In the genomic region with DNA sequence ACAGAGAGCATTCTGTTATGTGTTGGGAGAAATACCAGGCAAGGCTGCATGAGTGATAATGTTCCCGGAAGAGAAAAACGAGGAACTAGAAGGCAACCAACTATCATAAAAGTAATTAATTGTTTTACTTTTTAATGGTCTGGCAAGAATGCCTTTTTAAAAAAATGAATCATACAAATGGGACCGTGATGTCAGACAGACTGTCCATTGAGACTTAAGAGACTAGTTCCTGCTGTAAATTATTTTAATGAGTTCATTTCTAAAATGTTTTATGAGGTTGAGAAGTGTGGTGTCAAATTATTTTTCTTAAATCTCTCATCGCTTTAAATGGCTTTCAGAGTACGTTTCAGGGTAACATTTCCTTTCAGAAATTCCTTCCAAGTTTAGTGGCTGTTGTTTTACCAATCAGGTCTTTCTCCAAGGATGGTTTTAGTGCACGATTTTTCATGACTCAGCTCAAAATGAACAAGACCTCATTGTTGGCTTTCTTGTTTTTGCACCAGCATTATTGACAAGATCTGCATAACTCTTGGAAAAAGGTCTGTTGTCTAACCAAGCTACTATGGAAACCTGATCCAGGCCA, we compare ENCODE assay signal across 1 cellular context.
TF ChIP-seq lines count a peak whose summit lies in the region.

No MANE protein-coding gene starts in this region.

TF ChIP-seq in HepG2, 621 proteins besides CTCF, POLR2A, EP300 and RAD21 (continued from another document and continues in another):
- TF ChIP-seq, protein P1, sequence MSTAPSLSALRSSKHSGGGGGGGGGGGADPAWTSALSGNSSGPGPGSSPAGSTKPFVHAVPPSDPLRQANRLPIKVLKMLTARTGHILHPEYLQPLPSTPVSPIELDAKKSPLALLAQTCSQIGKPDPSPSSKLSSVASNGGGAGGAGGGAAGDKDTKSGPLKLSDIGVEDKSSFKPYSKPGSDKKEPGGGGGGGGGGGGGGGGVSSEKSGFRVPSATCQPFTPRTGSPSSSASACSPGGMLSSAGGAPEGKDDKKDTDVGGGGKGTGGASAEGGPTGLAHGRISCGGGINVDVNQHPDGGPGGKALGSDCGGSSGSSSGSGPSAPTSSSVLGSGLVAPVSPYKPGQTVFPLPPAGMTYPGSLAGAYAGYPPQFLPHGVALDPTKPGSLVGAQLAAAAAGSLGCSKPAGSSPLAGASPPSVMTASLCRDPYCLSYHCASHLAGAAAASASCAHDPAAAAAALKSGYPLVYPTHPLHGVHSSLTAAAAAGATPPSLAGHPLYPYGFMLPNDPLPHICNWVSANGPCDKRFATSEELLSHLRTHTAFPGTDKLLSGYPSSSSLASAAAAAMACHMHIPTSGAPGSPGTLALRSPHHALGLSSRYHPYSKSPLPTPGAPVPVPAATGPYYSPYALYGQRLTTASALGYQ (CRISPR knock-in tag; IDR thresholded peaks at IDR 0.05), result no peak
- TF ChIP-seq MAFF (IDR thresholded peaks at IDR 0.05; ENCODE audit: low read depth, low read length), result peak; percentile 99
- no peak for TF ChIP-seq SOX13 (IDR thresholded peaks at IDR 0.05)
- peak in 1 of 2 experiments; percentile 45; a peak in 1 of 4 replicates for TF ChIP-seq SOX13 (CRISPR knock-in tag; conservative IDR thresholded peaks at IDR 0.05 in 1 of 2, IDR thresholded peaks at IDR 0.05 in 1 of 2)
- no peak for TF ChIP-seq HDAC1 (CRISPR knock-in tag; IDR thresholded peaks at IDR 0.05)
- no peak for TF ChIP-seq SNAPC2 (CRISPR knock-in tag; IDR thresholded peaks at IDR 0.05)
- TF ChIP-seq, protein P2, sequence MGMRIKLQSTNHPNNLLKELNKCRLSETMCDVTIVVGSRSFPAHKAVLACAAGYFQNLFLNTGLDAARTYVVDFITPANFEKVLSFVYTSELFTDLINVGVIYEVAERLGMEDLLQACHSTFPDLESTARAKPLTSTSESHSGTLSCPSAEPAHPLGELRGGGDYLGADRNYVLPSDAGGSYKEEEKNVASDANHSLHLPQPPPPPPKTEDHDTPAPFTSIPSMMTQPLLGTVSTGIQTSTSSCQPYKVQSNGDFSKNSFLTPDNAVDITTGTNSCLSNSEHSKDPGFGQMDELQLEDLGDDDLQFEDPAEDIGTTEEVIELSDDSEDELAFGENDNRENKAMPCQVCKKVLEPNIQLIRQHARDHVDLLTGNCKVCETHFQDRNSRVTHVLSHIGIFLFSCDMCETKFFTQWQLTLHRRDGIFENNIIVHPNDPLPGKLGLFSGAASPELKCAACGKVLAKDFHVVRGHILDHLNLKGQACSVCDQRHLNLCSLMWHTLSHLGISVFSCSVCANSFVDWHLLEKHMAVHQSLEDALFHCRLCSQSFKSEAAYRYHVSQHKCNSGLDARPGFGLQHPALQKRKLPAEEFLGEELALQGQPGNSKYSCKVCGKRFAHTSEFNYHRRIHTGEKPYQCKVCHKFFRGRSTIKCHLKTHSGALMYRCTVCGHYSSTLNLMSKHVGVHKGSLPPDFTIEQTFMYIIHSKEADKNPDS (CRISPR knock-in tag; IDR thresholded peaks at IDR 0.05), result no peak
- TF ChIP-seq ZNF766 (CRISPR knock-in tag; IDR thresholded peaks at IDR 0.05; ENCODE audit: borderline replicate concordance), result no peak
- peak; percentile 95 for TF ChIP-seq NFE2L2 (IDR thresholded peaks at IDR 0.05; ENCODE audit: low read length)
- TF ChIP-seq ELF3 (CRISPR knock-in tag; IDR thresholded peaks at IDR 0.05), result no peak
- TF ChIP-seq ATF1 (CRISPR knock-in tag; IDR thresholded peaks at IDR 0.05), result peak; percentile 39; the same call in 1 of the 2 replicates
- TF ChIP-seq, protein P3, sequence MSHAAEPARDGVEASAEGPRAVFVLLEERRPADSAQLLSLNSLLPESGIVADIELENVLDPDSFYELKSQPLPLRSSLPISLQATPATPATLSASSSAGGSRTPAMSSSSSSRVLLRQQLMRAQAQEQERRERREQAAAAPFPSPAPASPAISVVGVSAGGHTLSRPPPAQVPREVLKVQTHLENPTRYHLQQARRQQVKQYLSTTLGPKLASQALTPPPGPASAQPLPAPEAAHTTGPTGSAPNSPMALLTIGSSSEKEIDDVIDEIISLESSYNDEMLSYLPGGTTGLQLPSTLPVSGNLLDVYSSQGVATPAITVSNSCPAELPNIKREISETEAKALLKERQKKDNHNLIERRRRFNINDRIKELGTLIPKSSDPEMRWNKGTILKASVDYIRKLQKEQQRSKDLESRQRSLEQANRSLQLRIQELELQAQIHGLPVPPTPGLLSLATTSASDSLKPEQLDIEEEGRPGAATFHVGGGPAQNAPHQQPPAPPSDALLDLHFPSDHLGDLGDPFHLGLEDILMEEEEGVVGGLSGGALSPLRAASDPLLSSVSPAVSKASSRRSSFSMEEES (CRISPR knock-in tag; IDR thresholded peaks at IDR 0.05), result no peak
- TF ChIP-seq, protein P4, sequence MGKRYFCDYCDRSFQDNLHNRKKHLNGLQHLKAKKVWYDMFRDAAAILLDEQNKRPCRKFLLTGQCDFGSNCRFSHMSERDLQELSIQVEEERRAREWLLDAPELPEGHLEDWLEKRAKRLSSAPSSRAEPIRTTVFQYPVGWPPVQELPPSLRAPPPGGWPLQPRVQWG (CRISPR knock-in tag; IDR thresholded peaks at IDR 0.05; ENCODE audit: borderline replicate concordance, low read depth), result no peak
- TF ChIP-seq, protein P5, sequence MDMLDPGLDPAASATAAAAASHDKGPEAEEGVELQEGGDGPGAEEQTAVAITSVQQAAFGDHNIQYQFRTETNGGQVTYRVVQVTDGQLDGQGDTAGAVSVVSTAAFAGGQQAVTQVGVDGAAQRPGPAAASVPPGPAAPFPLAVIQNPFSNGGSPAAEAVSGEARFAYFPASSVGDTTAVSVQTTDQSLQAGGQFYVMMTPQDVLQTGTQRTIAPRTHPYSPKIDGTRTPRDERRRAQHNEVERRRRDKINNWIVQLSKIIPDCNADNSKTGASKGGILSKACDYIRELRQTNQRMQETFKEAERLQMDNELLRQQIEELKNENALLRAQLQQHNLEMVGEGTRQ (IDR thresholded peaks at IDR 0.05; ENCODE audit: low read depth, low read length), result no peak
- TF ChIP-seq, protein P5 (CRISPR knock-in tag; IDR thresholded peaks at IDR 0.05; ENCODE audit: borderline replicate concordance), result no peak
- TF ChIP-seq MAFK (conservative IDR thresholded peaks at IDR 0.05 in 1 of 2, IDR thresholded peaks at IDR 0.05 in 1 of 2; ENCODE audit: low read length in 2 of 2), result peak; percentile 99
- TF ChIP-seq ZNF331 (CRISPR knock-in tag; IDR thresholded peaks at IDR 0.05), result peak; percentile 59; the same call in 1 of the 2 replicates
- TF ChIP-seq ZNF451 (CRISPR knock-in tag; IDR thresholded peaks at IDR 0.05), result no peak
- TF ChIP-seq NFE2 (CRISPR knock-in tag; IDR thresholded peaks at IDR 0.05), result peak; percentile 38; the same call in 1 of the 2 replicates
- TF ChIP-seq ATM (IDR thresholded peaks at IDR 0.05; ENCODE audit: borderline replicate concordance), result no peak
- TF ChIP-seq TOPORS (CRISPR knock-in tag; IDR thresholded peaks at IDR 0.05), result no peak
- TF ChIP-seq BCL6 (CRISPR knock-in tag; IDR thresholded peaks at IDR 0.05), result 0 out of 2 replicates have a peak, but pooled peaks have one; percentile 16
- TF ChIP-seq ZNF317 (CRISPR knock-in tag; IDR thresholded peaks at IDR 0.05), result peak; percentile 95
- TF ChIP-seq, protein P6, sequence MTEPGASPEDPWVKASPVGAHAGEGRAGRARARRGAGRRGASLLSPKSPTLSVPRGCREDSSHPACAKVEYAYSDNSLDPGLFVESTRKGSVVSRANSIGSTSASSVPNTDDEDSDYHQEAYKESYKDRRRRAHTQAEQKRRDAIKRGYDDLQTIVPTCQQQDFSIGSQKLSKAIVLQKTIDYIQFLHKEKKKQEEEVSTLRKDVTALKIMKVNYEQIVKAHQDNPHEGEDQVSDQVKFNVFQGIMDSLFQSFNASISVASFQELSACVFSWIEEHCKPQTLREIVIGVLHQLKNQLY (CRISPR knock-in tag; IDR thresholded peaks at IDR 0.05), result no peak
- TF ChIP-seq, protein P7, sequence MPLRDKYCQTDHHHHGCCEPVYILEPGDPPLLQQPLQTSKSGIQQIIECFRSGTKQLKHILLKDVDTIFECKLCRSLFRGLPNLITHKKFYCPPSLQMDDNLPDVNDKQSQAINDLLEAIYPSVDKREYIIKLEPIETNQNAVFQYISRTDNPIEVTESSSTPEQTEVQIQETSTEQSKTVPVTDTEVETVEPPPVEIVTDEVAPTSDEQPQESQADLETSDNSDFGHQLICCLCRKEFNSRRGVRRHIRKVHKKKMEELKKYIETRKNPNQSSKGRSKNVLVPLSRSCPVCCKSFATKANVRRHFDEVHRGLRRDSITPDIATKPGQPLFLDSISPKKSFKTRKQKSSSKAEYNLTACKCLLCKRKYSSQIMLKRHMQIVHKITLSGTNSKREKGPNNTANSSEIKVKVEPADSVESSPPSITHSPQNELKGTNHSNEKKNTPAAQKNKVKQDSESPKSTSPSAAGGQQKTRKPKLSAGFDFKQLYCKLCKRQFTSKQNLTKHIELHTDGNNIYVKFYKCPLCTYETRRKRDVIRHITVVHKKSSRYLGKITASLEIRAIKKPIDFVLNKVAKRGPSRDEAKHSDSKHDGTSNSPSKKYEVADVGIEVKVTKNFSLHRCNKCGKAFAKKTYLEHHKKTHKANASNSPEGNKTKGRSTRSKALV (CRISPR knock-in tag; IDR thresholded peaks at IDR 0.05), result no peak
- TF ChIP-seq ZNF12 (CRISPR knock-in tag; IDR thresholded peaks at IDR 0.05), result peak; percentile 60; the same call in 1 of the 2 replicates
- TF ChIP-seq, protein P8, sequence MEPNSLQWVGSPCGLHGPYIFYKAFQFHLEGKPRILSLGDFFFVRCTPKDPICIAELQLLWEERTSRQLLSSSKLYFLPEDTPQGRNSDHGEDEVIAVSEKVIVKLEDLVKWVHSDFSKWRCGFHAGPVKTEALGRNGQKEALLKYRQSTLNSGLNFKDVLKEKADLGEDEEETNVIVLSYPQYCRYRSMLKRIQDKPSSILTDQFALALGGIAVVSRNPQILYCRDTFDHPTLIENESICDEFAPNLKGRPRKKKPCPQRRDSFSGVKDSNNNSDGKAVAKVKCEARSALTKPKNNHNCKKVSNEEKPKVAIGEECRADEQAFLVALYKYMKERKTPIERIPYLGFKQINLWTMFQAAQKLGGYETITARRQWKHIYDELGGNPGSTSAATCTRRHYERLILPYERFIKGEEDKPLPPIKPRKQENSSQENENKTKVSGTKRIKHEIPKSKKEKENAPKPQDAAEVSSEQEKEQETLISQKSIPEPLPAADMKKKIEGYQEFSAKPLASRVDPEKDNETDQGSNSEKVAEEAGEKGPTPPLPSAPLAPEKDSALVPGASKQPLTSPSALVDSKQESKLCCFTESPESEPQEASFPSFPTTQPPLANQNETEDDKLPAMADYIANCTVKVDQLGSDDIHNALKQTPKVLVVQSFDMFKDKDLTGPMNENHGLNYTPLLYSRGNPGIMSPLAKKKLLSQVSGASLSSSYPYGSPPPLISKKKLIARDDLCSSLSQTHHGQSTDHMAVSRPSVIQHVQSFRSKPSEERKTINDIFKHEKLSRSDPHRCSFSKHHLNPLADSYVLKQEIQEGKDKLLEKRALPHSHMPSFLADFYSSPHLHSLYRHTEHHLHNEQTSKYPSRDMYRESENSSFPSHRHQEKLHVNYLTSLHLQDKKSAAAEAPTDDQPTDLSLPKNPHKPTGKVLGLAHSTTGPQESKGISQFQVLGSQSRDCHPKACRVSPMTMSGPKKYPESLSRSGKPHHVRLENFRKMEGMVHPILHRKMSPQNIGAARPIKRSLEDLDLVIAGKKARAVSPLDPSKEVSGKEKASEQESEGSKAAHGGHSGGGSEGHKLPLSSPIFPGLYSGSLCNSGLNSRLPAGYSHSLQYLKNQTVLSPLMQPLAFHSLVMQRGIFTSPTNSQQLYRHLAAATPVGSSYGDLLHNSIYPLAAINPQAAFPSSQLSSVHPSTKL (CRISPR knock-in tag; IDR thresholded peaks at IDR 0.05), result peak; percentile 57; the same call in 1 of the 2 replicates
- peak; percentile 37; the same call in 1 of the 2 replicates for TF ChIP-seq ZNF644 (CRISPR knock-in tag; IDR thresholded peaks at IDR 0.05; ENCODE audit: low read depth)
- TF ChIP-seq, protein P9, sequence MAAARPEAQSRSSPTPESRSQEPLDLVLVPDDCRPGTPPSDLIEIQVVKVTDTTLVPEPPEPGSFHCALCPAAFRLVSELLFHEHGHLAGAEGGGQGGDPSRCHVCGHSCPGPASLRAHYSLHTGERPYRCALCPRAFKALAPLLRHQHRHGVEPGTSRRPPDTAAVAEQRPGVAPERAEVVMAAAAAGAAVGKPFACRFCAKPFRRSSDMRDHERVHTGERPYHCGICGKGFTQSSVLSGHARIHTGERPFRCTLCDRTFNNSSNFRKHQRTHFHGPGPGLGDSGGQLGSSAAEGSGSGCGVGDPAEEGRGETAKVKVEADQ (CRISPR knock-in tag; IDR thresholded peaks at IDR 0.05; ENCODE audit: borderline replicate concordance), result no peak
- TF ChIP-seq, protein P10, sequence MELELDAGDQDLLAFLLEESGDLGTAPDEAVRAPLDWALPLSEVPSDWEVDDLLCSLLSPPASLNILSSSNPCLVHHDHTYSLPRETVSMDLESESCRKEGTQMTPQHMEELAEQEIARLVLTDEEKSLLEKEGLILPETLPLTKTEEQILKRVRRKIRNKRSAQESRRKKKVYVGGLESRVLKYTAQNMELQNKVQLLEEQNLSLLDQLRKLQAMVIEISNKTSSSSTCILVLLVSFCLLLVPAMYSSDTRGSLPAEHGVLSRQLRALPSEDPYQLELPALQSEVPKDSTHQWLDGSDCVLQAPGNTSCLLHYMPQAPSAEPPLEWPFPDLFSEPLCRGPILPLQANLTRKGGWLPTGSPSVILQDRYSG (CRISPR knock-in tag; IDR thresholded peaks at IDR 0.05), result no peak
- TF ChIP-seq, protein P11, sequence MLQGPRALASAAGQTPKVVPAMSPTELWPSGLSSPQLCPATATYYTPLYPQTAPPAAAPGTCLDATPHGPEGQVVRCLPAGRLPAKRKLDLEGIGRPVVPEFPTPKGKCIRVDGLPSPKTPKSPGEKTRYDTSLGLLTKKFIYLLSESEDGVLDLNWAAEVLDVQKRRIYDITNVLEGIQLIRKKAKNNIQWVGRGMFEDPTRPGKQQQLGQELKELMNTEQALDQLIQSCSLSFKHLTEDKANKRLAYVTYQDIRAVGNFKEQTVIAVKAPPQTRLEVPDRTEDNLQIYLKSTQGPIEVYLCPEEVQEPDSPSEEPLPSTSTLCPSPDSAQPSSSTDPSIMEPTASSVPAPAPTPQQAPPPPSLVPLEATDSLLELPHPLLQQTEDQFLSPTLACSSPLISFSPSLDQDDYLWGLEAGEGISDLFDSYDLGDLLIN (CRISPR knock-in tag; IDR thresholded peaks at IDR 0.05; ENCODE audit: borderline replicate concordance), result no peak
- peak; percentile 8; the same call in 1 of the 2 replicates for TF ChIP-seq FOSL2 (CRISPR knock-in tag; IDR thresholded peaks at IDR 0.05)
